8 cellular contexts compared by ENCODE assay signal in genomic region chr20:19973920-19974620, GRCh38.
DNase-seq lines count a peak whose midpoint lies in the region; ATAC-seq and TF ChIP-seq lines count a peak whose summit lies in the region.

No MANE protein-coding gene starts in this region.

- H3K27ac ChIP-seq in skin epidermis, result peak overlapping the region; percentile 49 to 92 (median 88)

- DNase-seq in HCEC 1CT, result peak; percentile 62
- peak; percentile 81 for DNase-seq in astrocyte of the cerebellum (ENCODE audit: low read depth)
- DNase-seq in hypothalamus (lab: John Stamatoyannopoulos, UW), result peak in 28 of 51 donors; percentile 16 to 68 (median 49)
- DNase-seq in NCI-H1694 treated with DMSO at 0.1 percent for 48 hours (lab: John Stamatoyannopoulos, UW), result no peak
- no peak for DNase-seq in activated CD4-positive, alpha-beta T cell treated with anti-CD3 and anti-CD28 coated beads for 48 hours
- DNase-seq in effector CD8-positive, alpha-beta T cell (lab: John Stamatoyannopoulos, UW), result no peak

- no peak for TF ChIP-seq CTCF in astrocyte of the cerebellum (IDR thresholded peaks at IDR 0.05; ENCODE audit: low read depth, low read length, missing control alignments)

- H3K4me3 ChIP-seq in astrocyte of the cerebellum (ENCODE audit: low read depth, low read length) (peak overlapping the region; percentile 93), skin epidermis (peak overlapping the region in 5 of 7 experiments; percentile 45 to 58 (median 47))

- ATAC-seq in GM21447 (IDR thresholded peaks at IDR 0.05; ENCODE audit: unreplicated experiment), result no peak

- in situ Hi-C loops in astrocyte of the cerebellum (cut with HindIII; ENCODE audit: low sequenced_read_pairs), result loop anchor here (10.0 kb wide), 1 partner anchor 189 kb away; no protein-coding TSS in a partner anchor

Comparison
In these comparisons a context has a peak if more than half of its experiments do, and no peak if none do; other contexts are left out.
1. DNase-seq: peak in HCEC 1CT (single experiment), astrocyte of the cerebellum (single experiment) and hypothalamus (28 of 51); none in NCI-H1694 treated with DMSO at 0.1 percent for 48 hours (single experiment), activated CD4-positive, alpha-beta T cell treated with anti-CD3 and anti-CD28 coated beads for 48 hours (single experiment) and effector CD8-positive, alpha-beta T cell (single experiment).